8 cellular contexts compared by ENCODE assay signal in genomic region chr10:73167557-73168485, GRCh38. TPM values are rescaled to one million over a fixed set of nuclear protein-coding genes. Genes with fewer than 3 reads are reported as not detected.
DNase-seq lines count a peak whose midpoint lies in the region; ATAC-seq, FAIRE-seq and TF ChIP-seq lines count a peak whose summit lies in the region.

Gene ECD, minus strand, starts transcription at chr10:73168008. Its CDS starts 4,071 bp downstream, at chr10:73163937.
Gene FAM149B1, plus strand, starts transcription at chr10:73168119. Its CDS starts 221 bp downstream, at chr10:73168340.

- H3K27ac ChIP-seq in esophagus muscularis mucosa (replicated peaks in 1 of 4): peak within 1 kb of the TSS; percentile 91 to 98 (median 94)
- H3K27ac ChIP-seq in muscle layer of duodenum (ENCODE audit: low read length): peak within 1 kb of the TSS; percentile 99

- peak; percentile 11 to 54 (median 19) for TF ChIP-seq CTCF in esophagus muscularis mucosa (IDR thresholded peaks at IDR 0.05)

- intact Hi-C loops in esophagus muscularis mucosa (cut with DNase I): no loop called here

- no peaks in the 10 kb centered on the region for H3K27me3 ChIP-seq in esophagus muscularis mucosa
- H3K27me3 ChIP-seq in muscle layer of duodenum (ENCODE audit: low read depth, low read length): no peaks in the 10 kb centered on the region

- H3K36me3 ChIP-seq in esophagus muscularis mucosa: peaks cover under 1 to 11% (median 9%) of the 10 kb centered on the region in 4 donors
- peaks cover 4 to 10% of the 10 kb centered on the region in 2 donors for H3K36me3 ChIP-seq in muscle layer of duodenum (ENCODE audit: control insufficient read depth in 1 of 2, insufficient read depth in 2 of 2, low read length in 2 of 2)

- H3K4me3 Mint-ChIP-seq in activated T-cell treated with anti-CD3 and anti-CD28 coated beads, Interleukin-2, amount 50 U/mL, for 72 hours: peak within 1 kb of the TSS; percentile 98 to 99

- H3K27me3 Mint-ChIP-seq in activated T-cell treated with anti-CD3 and anti-CD28 coated beads, Interleukin-2, amount 50 U/mL, for 72 hours (ENCODE audit: low read depth): no peaks in the 10 kb centered on the region

- under 1% methylated on average over 30 of the region's 52 CpGs for WGBS in esophagus muscularis mucosa

- peaks cover 0 to 2% of the 10 kb centered on the region in 2 donors for H3K9me3 Mint-ChIP-seq in activated T-cell treated with anti-CD3 and anti-CD28 coated beads, Interleukin-2, amount 50 U/mL, for 72 hours

- peak; percentile 74 for FAIRE-seq in RCC 7860 (lab: Jason Lieb, UNC)

- TF ChIP-seq EP300 in esophagus muscularis mucosa (IDR thresholded peaks at IDR 0.05): no peak

- peak within 1 kb of the TSS; percentile 67 to 89 (median 80) for H3K4me3 ChIP-seq in esophagus muscularis mucosa
- H3K4me3 ChIP-seq in muscle layer of duodenum (ENCODE audit: low read depth in 1 of 2, low read length in 2 of 2): peak within 1 kb of the TSS; percentile 97 to 99

- H3K4me1 ChIP-seq in esophagus muscularis mucosa: peaks cover 26 to 53% (median 48%) of the 10 kb centered on the region in 4 donors
- peaks cover 3 to 33% of the 10 kb centered on the region in 2 donors for H3K4me1 ChIP-seq in muscle layer of duodenum (ENCODE audit: control insufficient read depth in 1 of 2, insufficient read depth in 2 of 2, low read length in 2 of 2)

- peaks cover 43% of the 10 kb centered on the region for H3K4me1 Mint-ChIP-seq in activated T-cell treated with anti-CD3 and anti-CD28 coated beads, Interleukin-2, amount 50 U/mL, for 72 hours (ENCODE audit: low read depth)

- H3K9me3 ChIP-seq in esophagus muscularis mucosa (no peaks in the 10 kb centered on the region), muscle layer of duodenum (ENCODE audit: control insufficient read depth in 1 of 2, low read length in 2 of 2) (no peaks in the 10 kb centered on the region)

- peaks cover 8 to 20% of the 10 kb centered on the region in 2 donors for H3K36me3 Mint-ChIP-seq in activated T-cell treated with anti-CD3 and anti-CD28 coated beads, Interleukin-2, amount 50 U/mL, for 72 hours (ENCODE audit: insufficient read depth in 2 of 2)

- peak; percentile 93 for TF ChIP-seq POLR2A in esophagus muscularis mucosa (IDR thresholded peaks at IDR 0.05; ENCODE audit: low read depth)

- peak; percentile 92 for ATAC-seq in GM21723 (IDR thresholded peaks at IDR 0.05; ENCODE audit: unreplicated experiment)
- ATAC-seq in activated T-cell treated with anti-CD3 and anti-CD28 coated beads, Interleukin-2, amount 50 U/mL, for 72 hours (replicated peaks in 1 of 2): peak; percentile 98

- H3K27ac Mint-ChIP-seq in activated T-cell treated with anti-CD3 and anti-CD28 coated beads, Interleukin-2, amount 50 U/mL, for 72 hours: peak within 1 kb of the TSS; percentile 100

- DNase-seq in DMS79 (lab: John Stamatoyannopoulos, UW) (peak; percentile 57), KG1 (lab: John Stamatoyannopoulos, UW) (peak; percentile 88), RCC 7860 (ENCODE audit: low spot score) (peak; percentile 84), esophagus muscularis mucosa (ENCODE audit: extremely low spot score) (peak; percentile 99)
- DNase-seq in activated T-cell treated with anti-CD3 and anti-CD28 coated beads, Interleukin-2, amount 50 U/mL, for 72 hours: peak; percentile 94 to 95
- peak; percentile 88 to 91 for DNase-seq in stimulated activated CD8-positive, alpha-beta memory T cell treated with anti-CD3 and anti-CD28 coated beads, Interleukin-7, amount 100 ng/mL, for 4 hours (ENCODE audit: low read depth in 2 of 2)

RNA-seq across cellular contexts. Expression of gene ECD, which starts in this region (rescaled TPM):
- total RNA-seq in activated T-cell treated with anti-CD3 and anti-CD28 coated beads, Interleukin-2, amount 50 U/mL, for 72 hours: 10 to 100 TPM; 31.9 to 32.8 TPM
- 10 to 100 TPM; 22.7 to 30.3 (median 25.5) TPM for total RNA-seq in esophagus muscularis mucosa

RNA-seq across cellular contexts. Expression of gene FAM149B1, which starts in this region (rescaled TPM):
- 10 to 100 TPM; 13.9 to 16.1 TPM for total RNA-seq in activated T-cell treated with anti-CD3 and anti-CD28 coated beads, Interleukin-2, amount 50 U/mL, for 72 hours
- 10 to 100 TPM; 14.1 to 18.0 (median 14.9) TPM for total RNA-seq in esophagus muscularis mucosa

Comparison
In these comparisons a context has a peak if more than half of its experiments do, and no peak if none do; other contexts are left out.
1. Peak in every context shown above with its lines: DNase-seq, ATAC-seq, H3K4me3 ChIP-seq and H3K27ac ChIP-seq.